ENCODE assay signal across 1 cellular context in genomic region chr14:63287661-63288483, GRCh38.
TF ChIP-seq lines count a peak whose summit lies in the region.

No MANE protein-coding gene starts in this region.

TF ChIP-seq in GM23338, 12 proteins besides CTCF, POLR2A, EP300 and RAD21:
- no peak for TF ChIP-seq REST (IDR thresholded peaks at IDR 0.05; ENCODE audit: unreplicated experiment)
- TF ChIP-seq ETS1 (IDR thresholded peaks at IDR 0.05), result no peak
- TF ChIP-seq ZNF114 (CRISPR knock-in tag; IDR thresholded peaks at IDR 0.05), result no peak
- no peak for TF ChIP-seq JUNB (IDR thresholded peaks at IDR 0.05; ENCODE audit: unreplicated experiment)
- TF ChIP-seq NANOG (IDR thresholded peaks at IDR 0.05; ENCODE audit: borderline replicate concordance), result no peak
- no peak for TF ChIP-seq CREB1 (CRISPR knock-in tag; IDR thresholded peaks at IDR 0.05; ENCODE audit: low read depth)
- TF ChIP-seq EZH2phosphoT487 (IDR thresholded peaks at IDR 0.05; ENCODE audit: unreplicated experiment), result no peak
- TF ChIP-seq ZNF462 (CRISPR knock-in tag; IDR thresholded peaks at IDR 0.05), result no peak
- no peak for TF ChIP-seq ZNF331 (CRISPR knock-in tag; IDR thresholded peaks at IDR 0.05; ENCODE audit: low read depth)
- TF ChIP-seq EZH2 (IDR thresholded peaks at IDR 0.05; ENCODE audit: low read depth, unreplicated experiment), result no peak
- no peak for TF ChIP-seq STAT1 (IDR thresholded peaks at IDR 0.05; ENCODE audit: unreplicated experiment)
- TF ChIP-seq POLR2AphosphoS5 (IDR thresholded peaks at IDR 0.05; ENCODE audit: low read depth), result no peak
